ENCODE assay signal across 1 cellular context in the genomic region with DNA sequence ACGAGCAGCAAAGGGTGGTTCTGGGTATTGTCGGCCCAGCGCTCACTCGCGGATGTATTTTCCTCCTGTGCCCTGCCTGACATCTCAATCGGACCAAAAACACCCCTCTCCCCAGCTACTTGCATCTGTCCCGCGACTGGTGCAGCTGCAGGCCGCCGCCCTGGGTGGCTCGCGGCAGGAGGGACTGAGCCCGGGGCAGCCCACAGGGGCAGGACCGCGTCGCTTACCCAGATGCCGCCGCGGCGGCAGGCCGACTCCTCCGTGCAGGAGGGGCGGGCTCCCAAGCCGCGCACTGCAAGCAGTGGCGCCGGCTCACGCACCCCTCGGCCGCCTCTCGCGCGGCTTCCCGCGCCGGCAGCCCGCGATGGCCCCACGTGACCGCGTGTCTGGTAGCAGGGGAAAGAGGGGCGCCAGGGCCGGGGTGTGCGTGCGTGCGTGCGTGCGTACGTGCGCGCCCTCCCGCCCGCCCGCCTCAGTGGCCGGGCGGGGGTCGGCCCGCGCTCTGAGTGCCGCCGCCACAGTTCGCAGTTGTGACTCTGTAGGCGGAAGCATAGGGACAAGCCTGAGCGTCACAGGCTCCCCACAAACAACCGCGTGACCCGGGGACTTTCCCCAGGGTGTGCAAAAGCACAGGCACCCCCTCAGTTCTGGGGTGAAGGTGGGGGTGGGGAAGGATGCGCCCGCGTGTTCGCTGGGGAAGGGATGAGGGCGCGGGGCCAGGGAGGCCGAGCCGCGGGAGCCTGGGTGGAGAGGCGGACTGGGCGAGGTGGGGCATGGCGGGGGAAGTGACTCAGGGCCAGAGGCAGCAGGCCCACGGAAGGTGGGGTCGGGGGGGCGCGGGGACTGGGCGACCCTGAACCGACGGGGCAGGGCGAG.
TF ChIP-seq lines count a peak whose summit lies in the region.

TSS of gene ZBTB25 (minus strand) at position 405 of the 876 bp plus-strand sequence. CDS start 13,305 bp downstream, outside the sequence.

TF ChIP-seq in K562, 482 proteins besides CTCF, POLR2A, EP300 and RAD21 (continued from another document and continues in another):
- TF ChIP-seq KLF1 (tag; IDR thresholded peaks at IDR 0.05): no peak
- TF ChIP-seq MTF1 (CRISPR knock-in tag; IDR thresholded peaks at IDR 0.05; ENCODE audit: borderline replicate concordance): no peak
- no peak for TF ChIP-seq IFI16 (CRISPR knock-in tag; IDR thresholded peaks at IDR 0.05)
- TF ChIP-seq, protein P1, sequence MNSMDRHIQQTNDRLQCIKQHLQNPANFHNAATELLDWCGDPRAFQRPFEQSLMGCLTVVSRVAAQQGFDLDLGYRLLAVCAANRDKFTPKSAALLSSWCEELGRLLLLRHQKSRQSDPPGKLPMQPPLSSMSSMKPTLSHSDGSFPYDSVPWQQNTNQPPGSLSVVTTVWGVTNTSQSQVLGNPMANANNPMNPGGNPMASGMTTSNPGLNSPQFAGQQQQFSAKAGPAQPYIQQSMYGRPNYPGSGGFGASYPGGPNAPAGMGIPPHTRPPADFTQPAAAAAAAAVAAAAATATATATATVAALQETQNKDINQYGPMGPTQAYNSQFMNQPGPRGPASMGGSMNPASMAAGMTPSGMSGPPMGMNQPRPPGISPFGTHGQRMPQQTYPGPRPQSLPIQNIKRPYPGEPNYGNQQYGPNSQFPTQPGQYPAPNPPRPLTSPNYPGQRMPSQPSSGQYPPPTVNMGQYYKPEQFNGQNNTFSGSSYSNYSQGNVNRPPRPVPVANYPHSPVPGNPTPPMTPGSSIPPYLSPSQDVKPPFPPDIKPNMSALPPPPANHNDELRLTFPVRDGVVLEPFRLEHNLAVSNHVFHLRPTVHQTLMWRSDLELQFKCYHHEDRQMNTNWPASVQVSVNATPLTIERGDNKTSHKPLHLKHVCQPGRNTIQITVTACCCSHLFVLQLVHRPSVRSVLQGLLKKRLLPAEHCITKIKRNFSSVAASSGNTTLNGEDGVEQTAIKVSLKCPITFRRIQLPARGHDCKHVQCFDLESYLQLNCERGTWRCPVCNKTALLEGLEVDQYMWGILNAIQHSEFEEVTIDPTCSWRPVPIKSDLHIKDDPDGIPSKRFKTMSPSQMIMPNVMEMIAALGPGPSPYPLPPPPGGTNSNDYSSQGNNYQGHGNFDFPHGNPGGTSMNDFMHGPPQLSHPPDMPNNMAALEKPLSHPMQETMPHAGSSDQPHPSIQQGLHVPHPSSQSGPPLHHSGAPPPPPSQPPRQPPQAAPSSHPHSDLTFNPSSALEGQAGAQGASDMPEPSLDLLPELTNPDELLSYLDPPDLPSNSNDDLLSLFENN (IDR thresholded peaks at IDR 0.05; ENCODE audit: low read depth in 2 of 2, low read length in 2 of 2): no peak
- TF ChIP-seq NUFIP1 (IDR thresholded peaks at IDR 0.05; ENCODE audit: partially characterized antibody): no peak
- TF ChIP-seq, protein P2, sequence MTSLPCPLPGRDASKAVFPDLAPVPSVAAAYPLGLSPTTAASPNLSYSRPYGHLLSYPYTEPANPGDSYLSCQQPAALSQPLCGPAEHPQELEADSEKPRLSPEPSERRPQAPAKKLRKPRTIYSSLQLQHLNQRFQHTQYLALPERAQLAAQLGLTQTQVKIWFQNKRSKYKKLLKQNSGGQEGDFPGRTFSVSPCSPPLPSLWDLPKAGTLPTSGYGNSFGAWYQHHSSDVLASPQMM (CRISPR knock-in tag; IDR thresholded peaks at IDR 0.05): no peak
- peak; percentile 88 for TF ChIP-seq USF2 (CRISPR knock-in tag; IDR thresholded peaks at IDR 0.05)
- TF ChIP-seq TEAD4 (IDR thresholded peaks at IDR 0.05; ENCODE audit: low read length): no peak
- no peak for TF ChIP-seq TEAD4 (CRISPR knock-in tag; IDR thresholded peaks at IDR 0.05; ENCODE audit: borderline replicate concordance)
- peak; percentile 14 for TF ChIP-seq POLR2H (tag; IDR thresholded peaks at IDR 0.05; ENCODE audit: low read depth)
- TF ChIP-seq SREBF2 (CRISPR knock-in tag; IDR thresholded peaks at IDR 0.05): no peak
- TF ChIP-seq, protein P3, sequence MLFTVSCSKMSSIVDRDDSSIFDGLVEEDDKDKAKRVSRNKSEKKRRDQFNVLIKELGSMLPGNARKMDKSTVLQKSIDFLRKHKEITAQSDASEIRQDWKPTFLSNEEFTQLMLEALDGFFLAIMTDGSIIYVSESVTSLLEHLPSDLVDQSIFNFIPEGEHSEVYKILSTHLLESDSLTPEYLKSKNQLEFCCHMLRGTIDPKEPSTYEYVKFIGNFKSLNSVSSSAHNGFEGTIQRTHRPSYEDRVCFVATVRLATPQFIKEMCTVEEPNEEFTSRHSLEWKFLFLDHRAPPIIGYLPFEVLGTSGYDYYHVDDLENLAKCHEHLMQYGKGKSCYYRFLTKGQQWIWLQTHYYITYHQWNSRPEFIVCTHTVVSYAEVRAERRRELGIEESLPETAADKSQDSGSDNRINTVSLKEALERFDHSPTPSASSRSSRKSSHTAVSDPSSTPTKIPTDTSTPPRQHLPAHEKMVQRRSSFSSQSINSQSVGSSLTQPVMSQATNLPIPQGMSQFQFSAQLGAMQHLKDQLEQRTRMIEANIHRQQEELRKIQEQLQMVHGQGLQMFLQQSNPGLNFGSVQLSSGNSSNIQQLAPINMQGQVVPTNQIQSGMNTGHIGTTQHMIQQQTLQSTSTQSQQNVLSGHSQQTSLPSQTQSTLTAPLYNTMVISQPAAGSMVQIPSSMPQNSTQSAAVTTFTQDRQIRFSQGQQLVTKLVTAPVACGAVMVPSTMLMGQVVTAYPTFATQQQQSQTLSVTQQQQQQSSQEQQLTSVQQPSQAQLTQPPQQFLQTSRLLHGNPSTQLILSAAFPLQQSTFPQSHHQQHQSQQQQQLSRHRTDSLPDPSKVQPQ (CRISPR knock-in tag; IDR thresholded peaks at IDR 0.05; ENCODE audit: borderline replicate concordance): no peak
- no peak for TF ChIP-seq ZNF586 (CRISPR knock-in tag; conservative IDR thresholded peaks at IDR 0.05)
- TF ChIP-seq ELF4 (CRISPR knock-in tag; IDR thresholded peaks at IDR 0.05): 0 out of 2 replicates have a peak, but pooled peaks have one; percentile 13
- TF ChIP-seq ARNT (IDR thresholded peaks at IDR 0.05): no peak
- TF ChIP-seq ZNF324 (CRISPR knock-in tag; IDR thresholded peaks at IDR 0.05): no peak
- no peak for TF ChIP-seq PRPF4 (IDR thresholded peaks at IDR 0.05; ENCODE audit: insufficient read depth, low read depth, low read length, poor library complexity, severe bottlenecking)
- 0 out of 2 replicates have a peak, but pooled peaks have one; percentile 49 for TF ChIP-seq ZBTB1 (CRISPR knock-in tag; IDR thresholded peaks at IDR 0.05; ENCODE audit: borderline replicate concordance, low read depth)
- TF ChIP-seq ZC3H8 (IDR thresholded peaks at IDR 0.05): no peak
- TF ChIP-seq, protein P4, sequence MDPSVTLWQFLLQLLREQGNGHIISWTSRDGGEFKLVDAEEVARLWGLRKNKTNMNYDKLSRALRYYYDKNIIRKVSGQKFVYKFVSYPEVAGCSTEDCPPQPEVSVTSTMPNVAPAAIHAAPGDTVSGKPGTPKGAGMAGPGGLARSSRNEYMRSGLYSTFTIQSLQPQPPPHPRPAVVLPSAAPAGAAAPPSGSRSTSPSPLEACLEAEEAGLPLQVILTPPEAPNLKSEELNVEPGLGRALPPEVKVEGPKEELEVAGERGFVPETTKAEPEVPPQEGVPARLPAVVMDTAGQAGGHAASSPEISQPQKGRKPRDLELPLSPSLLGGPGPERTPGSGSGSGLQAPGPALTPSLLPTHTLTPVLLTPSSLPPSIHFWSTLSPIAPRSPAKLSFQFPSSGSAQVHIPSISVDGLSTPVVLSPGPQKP (CRISPR knock-in tag; IDR thresholded peaks at IDR 0.05): no peak
- TF ChIP-seq, protein P5, sequence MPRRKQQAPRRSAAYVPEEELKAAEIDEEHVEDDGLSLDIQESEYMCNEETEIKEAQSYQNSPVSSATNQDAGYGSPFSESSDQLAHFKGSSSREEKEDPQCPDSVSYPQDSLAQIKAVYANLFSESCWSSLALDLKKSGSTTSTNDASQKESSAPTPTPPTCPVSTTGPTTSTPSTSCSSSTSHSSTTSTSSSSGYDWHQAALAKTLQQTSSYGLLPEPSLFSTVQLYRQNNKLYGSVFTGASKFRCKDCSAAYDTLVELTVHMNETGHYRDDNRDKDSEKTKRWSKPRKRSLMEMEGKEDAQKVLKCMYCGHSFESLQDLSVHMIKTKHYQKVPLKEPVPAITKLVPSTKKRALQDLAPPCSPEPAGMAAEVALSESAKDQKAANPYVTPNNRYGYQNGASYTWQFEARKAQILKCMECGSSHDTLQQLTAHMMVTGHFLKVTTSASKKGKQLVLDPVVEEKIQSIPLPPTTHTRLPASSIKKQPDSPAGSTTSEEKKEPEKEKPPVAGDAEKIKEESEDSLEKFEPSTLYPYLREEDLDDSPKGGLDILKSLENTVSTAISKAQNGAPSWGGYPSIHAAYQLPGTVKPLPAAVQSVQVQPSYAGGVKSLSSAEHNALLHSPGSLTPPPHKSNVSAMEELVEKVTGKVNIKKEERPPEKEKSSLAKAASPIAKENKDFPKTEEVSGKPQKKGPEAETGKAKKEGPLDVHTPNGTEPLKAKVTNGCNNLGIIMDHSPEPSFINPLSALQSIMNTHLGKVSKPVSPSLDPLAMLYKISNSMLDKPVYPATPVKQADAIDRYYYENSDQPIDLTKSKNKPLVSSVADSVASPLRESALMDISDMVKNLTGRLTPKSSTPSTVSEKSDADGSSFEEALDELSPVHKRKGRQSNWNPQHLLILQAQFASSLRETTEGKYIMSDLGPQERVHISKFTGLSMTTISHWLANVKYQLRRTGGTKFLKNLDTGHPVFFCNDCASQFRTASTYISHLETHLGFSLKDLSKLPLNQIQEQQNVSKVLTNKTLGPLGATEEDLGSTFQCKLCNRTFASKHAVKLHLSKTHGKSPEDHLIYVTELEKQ (CRISPR knock-in tag; IDR thresholded peaks at IDR 0.05): no peak
- TF ChIP-seq TRIM25 (IDR thresholded peaks at IDR 0.05; ENCODE audit: borderline replicate concordance): no peak
- no peak for TF ChIP-seq ZNF12 (CRISPR knock-in tag; IDR thresholded peaks at IDR 0.05)
- TF ChIP-seq NR1H2 (CRISPR knock-in tag; IDR thresholded peaks at IDR 0.05): no peak
- TF ChIP-seq FOXK2 (conservative IDR thresholded peaks at IDR 0.05 in 1 of 2, IDR thresholded peaks at IDR 0.05 in 1 of 2; ENCODE audit: low read depth in 2 of 2): no peak
- no peak for TF ChIP-seq AFF4 (CRISPR knock-in tag; IDR thresholded peaks at IDR 0.05)
- TF ChIP-seq SMARCC2 (IDR thresholded peaks at IDR 0.05; ENCODE audit: low read depth): no peak
